Comparison of ENCODE assay signal across 8 cellular contexts in the genomic region with DNA sequence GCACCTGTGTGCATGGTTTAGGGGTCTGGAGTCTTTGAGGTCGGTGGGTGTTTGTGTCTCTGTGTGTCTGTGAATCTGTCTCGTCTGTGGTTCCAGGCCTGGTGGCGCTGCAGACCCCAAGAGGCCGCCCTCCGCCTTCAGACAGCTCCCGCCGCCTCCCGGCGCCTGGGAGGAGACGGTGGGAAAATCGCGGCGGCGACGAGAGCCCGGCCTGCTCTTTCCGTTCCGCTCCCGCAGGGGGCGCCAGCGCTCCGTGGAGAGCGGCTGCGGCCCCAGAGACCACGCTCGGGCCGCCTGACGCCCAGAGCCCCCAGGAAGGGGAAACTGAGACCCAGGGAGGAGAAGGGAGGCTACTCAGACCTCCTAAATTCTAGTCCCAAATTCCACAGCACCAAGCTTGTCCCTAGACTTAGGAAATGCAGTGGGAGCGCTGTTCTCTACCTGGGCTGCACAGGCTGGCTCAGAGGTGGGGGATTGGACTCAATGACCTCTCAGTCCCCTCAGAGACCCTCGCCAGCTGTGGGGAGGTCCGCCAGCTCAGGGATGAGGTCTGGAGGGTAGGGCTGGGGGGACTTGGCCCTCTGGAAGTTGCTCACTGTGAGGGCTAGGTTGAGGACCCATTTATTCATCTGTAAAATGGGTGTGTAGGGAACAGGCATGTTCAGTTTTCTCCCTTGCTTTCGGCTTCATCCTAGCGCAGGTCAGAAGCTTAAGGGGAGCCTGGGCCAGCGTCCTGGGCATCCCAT. TPM values are rescaled to one million over a fixed set of nuclear protein-coding genes. Genes with fewer than 3 reads are reported as not detected.
DNase-seq lines count a peak whose midpoint lies in the region; ATAC-seq, FAIRE-seq and TF ChIP-seq lines count a peak whose summit lies in the region.

No MANE protein-coding gene starts in this region.

- peaks cover 10% of the 10 kb centered on the region; the same call in 2 of the 3 replicates for H3K9me3 ChIP-seq in A549

- peak; percentile 90 to 97 for TF ChIP-seq RAD21 in A549 (conservative IDR thresholded peaks at IDR 0.05 in 1 of 2, IDR thresholded peaks at IDR 0.05 in 1 of 2)

- H3K4me1 ChIP-seq in A549, result peaks cover 5% of the 10 kb centered on the region; the same call in 1 of the 3 replicates

- TF ChIP-seq POLR2A in A549 (IDR thresholded peaks at IDR 0.05; ENCODE audit: low read length), result no peak

- H3K4me2 ChIP-seq in A549, result peak overlapping the region; percentile 68

- DNase-seq in A549 (ENCODE audit: low read depth in 1 of 2, low spot score in 1 of 2) (peak; percentile 19 to 46), NCI-H345 treated with DMSO at 0.1 percent for 48 hours (lab: John Stamatoyannopoulos, UW; ENCODE audit: unreplicated experiment) (peak; percentile 47), fibroblast of villous mesenchyme (ENCODE audit: low read depth) (peak; percentile 21), omental fat pad (ENCODE audit: low spot score) (peak; percentile 35)
- peak in 2 of 3 experiments; percentile 21 to 40 for DNase-seq in activated CD8-positive, alpha-beta memory T cell treated with anti-CD3 and anti-CD28 coated beads for 48 hours (ENCODE audit: low read depth in 2 of 3, low spot score in 2 of 3)

- CTCF ChIA-PET in A549 (lab: Yijun Ruan, JAX), result interaction anchor here (0.6 to 5.0 kb wide), 130 partner anchors 9 to 1431 kb away, joined by 3 to 51 read pairs (median 4); a partner anchor contains a TSS

- ATAC-seq in A549 (peak; percentile 80 to 91), omental fat pad (ENCODE audit: low FRiP score) (no peak), GM21515 (IDR thresholded peaks at IDR 0.05; ENCODE audit: unreplicated experiment) (no peak), HG02623 (IDR thresholded peaks at IDR 0.05; ENCODE audit: unreplicated experiment) (no peak)

- no peak for FAIRE-seq in A549 (lab: Jason Lieb, UNC)

- H3K27ac ChIP-seq in A549, result 0 out of 6 replicates have a peak overlapping the region, but pooled peaks of 1 of the 2 experiments have one; percentile 37

- H3K4me3 ChIP-seq in A549 (no peak overlapping the region), fibroblast of villous mesenchyme (ENCODE audit: low read depth, low read length) (no peak overlapping the region)

- WGBS in A549 (ENCODE audit: missing lambda C conversion rate), result 14% methylated on average over 6 of the region's 34 CpGs

- no peak for TF ChIP-seq EP300 in A549 (IDR thresholded peaks at IDR 0.05)

- TF ChIP-seq CTCF in A549 (IDR thresholded peaks at IDR 0.05) (peak; percentile 96), GM12873 (IDR thresholded peaks at IDR 0.05; ENCODE audit: insufficient read depth, low read depth, low read length, missing control alignments) (peak; percentile 92), fibroblast of villous mesenchyme (IDR thresholded peaks at IDR 0.05; ENCODE audit: insufficient read depth, low read depth, low read length) (peak; percentile 87), omental fat pad (IDR thresholded peaks at IDR 0.05) (peak in 1 of 3 donors; percentile 71)

- POLR2A ChIA-PET in A549 (lab: Yijun Ruan, JAX), result no interaction called here

TF ChIP-seq in A549, 52 proteins besides CTCF, POLR2A, EP300 and RAD21:
- TF ChIP-seq NFE2L2 (conservative IDR thresholded peaks at IDR 0.05; ENCODE audit: low read length) (no peak), SMC3 (IDR thresholded peaks at IDR 0.05) (peak; percentile 87), ZFP36 (IDR thresholded peaks at IDR 0.05; ENCODE audit: borderline replicate concordance, partially characterized antibody) (no peak)

RNA-seq across cellular contexts. Expression of a gene that starts 36.9 kb away (rescaled TPM):
- 48.3 and 49.0 TPM in 2 replicates for polyA plus RNA-seq in A549 (2011; rRNA removed)
- 38.7 and 49.6 TPM in 2 replicates for polyA plus RNA-seq in A549 (2012; cell fraction: cytosol; rRNA removed)
- polyA plus RNA-seq in A549 (2012; cell fraction: nucleus; rRNA removed), result 40.4 and 41.5 TPM in 2 replicates
- 30.3 to 31.5 TPM (median 30.7 TPM) in 3 replicates for polyA plus RNA-seq in A549 (2017; fragmentation: RNase III; extraction: RNeasy Plus Mini Kit Qiagen cat#74134 plus additional on column Dnase treatment)
- polyA minus RNA-seq in A549 (2011; rRNA and poly(A)+ RNA removed), result 43.4 and 43.9 TPM in 2 replicates
- total RNA-seq in fibroblast of villous mesenchyme, result 37.7 and 55.7 TPM in 2 replicates
- 100 to 1,000 TPM in 2 of 4 donors, 10 to 100 TPM in 2; 58.6 to 197 (median 82.1) TPM for total RNA-seq in omental fat pad

RNA-seq across cellular contexts. Expression of a gene that starts 43.5 kb away (rescaled TPM):
- polyA plus RNA-seq in A549 (2011; rRNA removed), result not detected in 2 replicates
- not detected in 2 replicates for polyA plus RNA-seq in A549 (2012; cell fraction: cytosol; rRNA removed)
- polyA plus RNA-seq in A549 (2012; cell fraction: nucleus; rRNA removed), result not detected in 2 replicates
- polyA plus RNA-seq in A549 (2017; fragmentation: RNase III; extraction: RNeasy Plus Mini Kit Qiagen cat#74134 plus additional on column Dnase treatment), result not detected in 3 replicates
- polyA minus RNA-seq in A549 (2011; rRNA and poly(A)+ RNA removed), result not detected in 2 replicates
- 1.3 and 1.6 TPM in 2 replicates for total RNA-seq in fibroblast of villous mesenchyme
- 10 to 100 TPM in 3 of 4 donors, 1 to 10 TPM in 1; 7.4 to 44.4 (median 23.2) TPM for total RNA-seq in omental fat pad

Comparison
In these comparisons a context has a peak if more than half of its experiments do, and no peak if none do; other contexts are left out.
1. ATAC-seq: peak in A549 (2 of 2); none in omental fat pad (single experiment), GM21515 (single experiment) and HG02623 (single experiment).
2. Peak in every context shown above with its lines, with median percentiles within 50 percentile points of each other: DNase-seq.